In genomic region chr3:71153753-71154152, GRCh38 we compare ENCODE assay signal across 22 cellular contexts.
DNase-seq lines count a peak whose midpoint lies in the region; ATAC-seq and TF ChIP-seq lines count a peak whose summit lies in the region.
"Had no signal": no experiment of that assay in that cellular context is flagged by ENCODE, and none has a peak within 500 bp of the region (broad histone marks: within the 10 kb centered on the region; RNA-seq: fewer than 3 reads in every experiment).

No MANE protein-coding gene starts in this region.

- no peaks in the 10 kb centered on the region for H3K27me3 ChIP-seq in left lung
- no peaks in the 10 kb centered on the region for H3K27me3 ChIP-seq in transverse colon
- H3K27me3 ChIP-seq: Peyer's patch had no signal

- H3K27ac ChIP-seq in left lung (no peak overlapping the region), transverse colon (peak overlapping the region; percentile 69 to 84 (median 74))
- H3K27ac ChIP-seq: A549, lower lobe of right lung had no signal

- H3K4me1 ChIP-seq in left lung (no peaks in the 10 kb centered on the region), transverse colon (peaks cover 0 to 29% (median 21%) of the 10 kb centered on the region in 4 donors)

- H3K36me3 Mint-ChIP-seq in WTC11, result no peaks in the 10 kb centered on the region
- H3K36me3 Mint-ChIP-seq: stimulated activated effector memory CD8-positive, alpha-beta T cell treated with anti-CD3 and anti-CD28 coated beads, Interleukin-12 subunit alpha, Interleukin-12 subunit beta, amount 100 ng/mL, for 72 hours had no signal

- intact Hi-C loops in left lung (cut with DNase I), result no loop called here
- intact Hi-C loops in transverse colon (cut with DNase I; ENCODE audit: low total_unique reads), result no loop called here

- H3K4me3 ChIP-seq in left lung, result no peak overlapping the region
- no peak overlapping the region for H3K4me3 ChIP-seq in transverse colon
- H3K4me3 ChIP-seq: A549, GM12878, lower lobe of right lung had no signal

- no peaks in the 10 kb centered on the region for H3K27me3 Mint-ChIP-seq in WTC11 (ENCODE audit: low read depth)

- H3K9me3 ChIP-seq in left lung (no peaks in the 10 kb centered on the region), transverse colon (no peaks in the 10 kb centered on the region)
- H3K9me3 ChIP-seq: A549, lower lobe of right lung, Peyer's patch had no signal

- ATAC-seq in WTC11 (no peak), left lung (peak; percentile 33), HG02973 (IDR thresholded peaks at IDR 0.05; ENCODE audit: unreplicated experiment) (no peak), HG03354 (IDR thresholded peaks at IDR 0.05; ENCODE audit: poor library complexity, severe bottlenecking, unreplicated experiment) (no peak), GM19463 (IDR thresholded peaks at IDR 0.05; ENCODE audit: unreplicated experiment) (no peak)
- ATAC-seq: A549; activated CD8-positive, alpha-beta T cell treated with anti-CD3 and anti-CD28 coated beads, Interleukin-2, amount 10 ng/mL, durations not matched to agents 7 days and 5 days; GM12878; stimulated activated effector memory CD8-positive, alpha-beta T cell treated with anti-CD3 and anti-CD28 coated beads, Interleukin-12 subunit alpha, Interleukin-12 subunit beta, amount 100 ng/mL, for 72 hours had no signal

- POLR2A ChIA-PET in WTC11 (lab: Charles Lee), result no interaction called here

- in situ Hi-C loops in transverse colon (cut with MboI; ENCODE audit: low pct_ligation_motif_present in 1 of 4, low pct_unique_long_range_greater_than_20kb in 1 of 4, low sequenced_read_pairs in 3 of 4), result no loop called here

- DNase-seq in NCI-H510A treated with DMSO at 0.1 percent for 48 hours (lab: John Stamatoyannopoulos, UW) (peak; percentile 27), NCI-H510A (lab: John Stamatoyannopoulos, UW) (no peak), WTC11 (ENCODE audit: low spot score) (no peak), left lung (no peak), transverse colon (no peak)
- DNase-seq: activated CD4-positive, alpha-beta T cell treated with anti-CD3 and anti-CD28 coated beads for 1 hour; activated CD8-positive, alpha-beta T cell treated with anti-CD3 and anti-CD28 coated beads, Interleukin-2, amount 10 ng/mL, durations not matched to agents 7 days and 5 days; activated T-cell treated with anti-CD3 and anti-CD28 coated beads for 4 hours; anterior cingulate cortex; caudate nucleus; lower lobe of right lung; NK-92 treated with Interleukin-12 subunit alpha and Interleukin-12 subunit beta, amount 100 ng/mL, for 24 hours; Peyer's patch; SIG-M5; stimulated activated CD4-positive, alpha-beta T cell treated with anti-CD3 and anti-CD28 coated beads, Interleukin-2, amount 100 ng/mL, for 48 hours; SW 1271 had no signal

- CTCF ChIA-PET in WTC11 (lab: Charles Lee), result interaction anchor here (1.4 kb wide), 1 partner anchor 23 kb away, joined by 7 read pairs; no protein-coding TSS in a partner anchor

- TF ChIP-seq POLR2A in transverse colon (IDR thresholded peaks at IDR 0.05), result no peak

- WGBS in transverse colon (ENCODE audit: low coverage in 1 of 2), 2 donors, result 27 to 64% methylated on average over 2 of the region's 2 CpGs

- H3K36me3 ChIP-seq in left lung (no peaks in the 10 kb centered on the region), transverse colon (no peaks in the 10 kb centered on the region)
- H3K36me3 ChIP-seq: lower lobe of right lung, Peyer's patch had no signal

- peaks cover 82% of the 10 kb centered on the region for H3K4me1 Mint-ChIP-seq in WTC11

- peak overlapping the region; percentile 98; the same call in 1 of the 2 replicates for H3K27ac Mint-ChIP-seq in WTC11
- H3K27ac Mint-ChIP-seq: activated CD8-positive, alpha-beta T cell treated with anti-CD3 and anti-CD28 coated beads, Interleukin-2, amount 10 ng/mL, durations not matched to agents 7 days and 5 days; stimulated activated effector memory CD8-positive, alpha-beta T cell treated with anti-CD3 and anti-CD28 coated beads, Interleukin-12 subunit alpha, Interleukin-12 subunit beta, amount 100 ng/mL, for 72 hours had no signal

- TF ChIP-seq CTCF in WTC11 (IDR thresholded peaks at IDR 0.05) (no peak), left lung (IDR thresholded peaks at IDR 0.05) (no peak), transverse colon (IDR thresholded peaks at IDR 0.05) (no peak)

- no peak overlapping the region for H3K4me3 Mint-ChIP-seq in WTC11
- H3K4me3 Mint-ChIP-seq: activated CD8-positive, alpha-beta T cell treated with anti-CD3 and anti-CD28 coated beads, Interleukin-2, amount 10 ng/mL, durations not matched to agents 7 days and 5 days; stimulated activated effector memory CD8-positive, alpha-beta T cell treated with anti-CD3 and anti-CD28 coated beads, Interleukin-12 subunit alpha, Interleukin-12 subunit beta, amount 100 ng/mL, for 72 hours had no signal

- no peaks in the 10 kb centered on the region for H3K9me3 Mint-ChIP-seq in WTC11
- H3K9me3 Mint-ChIP-seq: stimulated activated effector memory CD8-positive, alpha-beta T cell treated with anti-CD3 and anti-CD28 coated beads, Interleukin-12 subunit alpha, Interleukin-12 subunit beta, amount 100 ng/mL, for 72 hours had no signal

- TF ChIP-seq EP300 in transverse colon (IDR thresholded peaks at IDR 0.05; ENCODE audit: low read depth), result no peak

TF ChIP-seq in WTC11, 78 proteins besides CTCF, POLR2A, EP300 and RAD21:
- no peak for TF ChIP-seq KAT7 (CRISPR knock-in tag; IDR thresholded peaks at IDR 0.05; ENCODE audit: borderline replicate concordance)
- TF ChIP-seq MXD4 (CRISPR knock-in tag; IDR thresholded peaks at IDR 0.05; ENCODE audit: borderline replicate concordance), result no peak
- TF ChIP-seq ZNF512 (CRISPR knock-in tag; IDR thresholded peaks at IDR 0.05; ENCODE audit: borderline replicate concordance), result no peak
- no peak for TF ChIP-seq NR3C1 (CRISPR knock-in tag; conservative IDR thresholded peaks at IDR 0.05; ENCODE audit: low read depth)
- TF ChIP-seq TCF7 (CRISPR knock-in tag; IDR thresholded peaks at IDR 0.05; ENCODE audit: low read depth), result no peak
- no peak for TF ChIP-seq TEAD1 (CRISPR knock-in tag; IDR thresholded peaks at IDR 0.05)
- TF ChIP-seq E2F1 (CRISPR knock-in tag; IDR thresholded peaks at IDR 0.05), result no peak
- no peak for TF ChIP-seq ZBTB21 (CRISPR knock-in tag; IDR thresholded peaks at IDR 0.05; ENCODE audit: borderline replicate concordance)
- no peak for TF ChIP-seq AR (CRISPR knock-in tag; IDR thresholded peaks at IDR 0.05)
- no peak for TF ChIP-seq MAX (CRISPR knock-in tag; IDR thresholded peaks at IDR 0.05)
- no peak for TF ChIP-seq ZNF317 (CRISPR knock-in tag; IDR thresholded peaks at IDR 0.05; ENCODE audit: borderline replicate concordance, low read depth)
TF ChIP-seq in WTC11: peak in this region for 0.

Comparison
In these comparisons a context has a peak if more than half of its experiments do, and no peak if none do; other contexts are left out.
1. H3K27ac ChIP-seq: peak in transverse colon (4 of 4); none in left lung (0 of 2).